Comparison of ENCODE assay signal across 31 cellular contexts in genomic region chr3:176914764-176915163, GRCh38.
DNase-seq lines count a peak whose midpoint lies in the region; TF ChIP-seq lines count a peak whose summit lies in the region.
"Had no signal": no experiment of that assay in that cellular context is flagged by ENCODE, and none has a peak within 500 bp of the region (broad histone marks: within the 10 kb centered on the region; RNA-seq: fewer than 3 reads in every experiment).

No MANE protein-coding gene starts in this region.

- peaks cover 22% of the 10 kb centered on the region for H3K4me1 ChIP-seq in mammary epithelial cell (ENCODE audit: insufficient read depth, low read length)
- H3K4me1 ChIP-seq in breast epithelium = no peaks in the 10 kb centered on the region
- H3K4me1 ChIP-seq: Peyer's patch, psoas muscle, upper lobe of right lung had no signal

- H3K4me2 ChIP-seq in mammary epithelial cell (ENCODE audit: insufficient read depth, low read depth, low read length) = no peak overlapping the region

- peaks cover 7% of the 10 kb centered on the region for H3K27me3 Mint-ChIP-seq in nephron progenitor cell (ENCODE audit: low read depth, poor library complexity)
- H3K27me3 Mint-ChIP-seq in activated CD4-positive, alpha-beta T cell treated with anti-CD3 and anti-CD28 coated beads, Interleukin-2, amount 10 ng/mL, durations not matched to agents 7 days and 5 days = peaks cover 6% of the 10 kb centered on the region
- H3K27me3 Mint-ChIP-seq: activated CD4-positive, alpha-beta T cell treated with anti-CD3 and anti-CD28 coated beads for 36 hours had no signal

- no peaks in the 10 kb centered on the region for H3K9me3 ChIP-seq in mammary epithelial cell (replicated peaks; ENCODE audit: insufficient read depth, low read length)
- H3K9me3 ChIP-seq in breast epithelium = no peaks in the 10 kb centered on the region
- H3K9me3 ChIP-seq: MG63, Peyer's patch, psoas muscle, upper lobe of right lung had no signal

- H3K79me2 ChIP-seq in mammary epithelial cell (ENCODE audit: insufficient read depth, low read length) = no peaks in the 10 kb centered on the region

- H3K27ac ChIP-seq in mammary epithelial cell (ENCODE audit: insufficient read depth, low read depth, low read length) (no peak overlapping the region), breast epithelium (no peak overlapping the region)
- H3K27ac ChIP-seq: Peyer's patch, psoas muscle, upper lobe of right lung had no signal

- POLR2A ChIA-PET in activated CD4-positive, alpha-beta T cell treated with anti-CD3 and anti-CD28 coated beads, Interleukin-2, amount 10 ng/mL, durations not matched to agents 7 days and 5 days (lab: Charles Lee) = no interaction called here

- no peaks in the 10 kb centered on the region for H3K9me3 Mint-ChIP-seq in nephron progenitor cell
- no peaks in the 10 kb centered on the region for H3K9me3 Mint-ChIP-seq in activated CD4-positive, alpha-beta T cell treated with anti-CD3 and anti-CD28 coated beads, Interleukin-2, amount 10 ng/mL, durations not matched to agents 7 days and 5 days
- H3K9me3 Mint-ChIP-seq: activated naive CD4-positive, alpha-beta T cell treated with anti-CD3 and anti-CD28 coated beads, Interleukin-2, amount 50 U/mL, for 72 hours; naive thymus-derived CD4-positive, alpha-beta T cell; T-helper 2 cell treated with Interferon-gamma antibody and Interleukin-4, amounts not matched to agents 5 μg/mL and 100 μg/mL, for 36 hours had no signal

- peak overlapping the region; percentile 86 for H3K27ac Mint-ChIP-seq in nephron progenitor cell
- no peak overlapping the region for H3K27ac Mint-ChIP-seq in activated CD4-positive, alpha-beta T cell treated with anti-CD3 and anti-CD28 coated beads, Interleukin-2, amount 10 ng/mL, durations not matched to agents 7 days and 5 days
- H3K27ac Mint-ChIP-seq: activated CD4-positive, alpha-beta T cell treated with anti-CD3 and anti-CD28 coated beads for 36 hours; CD4-positive, CD25-positive, alpha-beta regulatory T cell; naive thymus-derived CD4-positive, alpha-beta T cell; T-helper 2 cell treated with Interferon-gamma antibody and Interleukin-4, amounts not matched to agents 5 μg/mL and 100 μg/mL, for 36 hours had no signal

- intact Hi-C loops in mammary epithelial cell (cut with micrococcal nuclease) = no loop called here
- intact Hi-C loops in breast epithelium (cut with DNase I; ENCODE audit: low total_unique reads) = no loop called here

- H4K20me1 ChIP-seq in mammary epithelial cell (ENCODE audit: insufficient read depth, low read length) = no peaks in the 10 kb centered on the region

- no peaks in the 10 kb centered on the region for H3K36me3 ChIP-seq in mammary epithelial cell (ENCODE audit: insufficient read depth, low read length)
- no peaks in the 10 kb centered on the region for H3K36me3 ChIP-seq in breast epithelium
- H3K36me3 ChIP-seq: MG63, Peyer's patch, upper lobe of right lung had no signal

- CTCF ChIA-PET in mammary epithelial cell (lab: Charles Lee; ENCODE audit: low non-redundant PET) = no interaction called here
- CTCF ChIA-PET in activated CD4-positive, alpha-beta T cell treated with anti-CD3 and anti-CD28 coated beads, Interleukin-2, amount 10 ng/mL, durations not matched to agents 7 days and 5 days (lab: Charles Lee) = interaction anchor here (0.6 kb wide), 1 partner anchor 352 kb away, joined by 3 read pairs; no protein-coding TSS in a partner anchor

- no peak overlapping the region for H3K4me3 Mint-ChIP-seq in nephron progenitor cell
- H3K4me3 Mint-ChIP-seq in activated CD4-positive, alpha-beta T cell treated with anti-CD3 and anti-CD28 coated beads, Interleukin-2, amount 10 ng/mL, durations not matched to agents 7 days and 5 days = no peak overlapping the region
- H3K4me3 Mint-ChIP-seq: activated CD4-positive, alpha-beta T cell treated with anti-CD3 and anti-CD28 coated beads for 36 hours; CD4-positive, CD25-positive, alpha-beta regulatory T cell; naive thymus-derived CD4-positive, alpha-beta T cell; T-helper 2 cell treated with Interferon-gamma antibody and Interleukin-4, amounts not matched to agents 5 μg/mL and 100 μg/mL, for 36 hours had no signal

- dilution Hi-C loops in mammary epithelial cell (cut with HindIII; ENCODE audit: low sequenced_read_pairs) = loop anchor here (25.0 kb wide), 1 partner anchor 402 kb away; no protein-coding TSS in a partner anchor

- peaks cover 21% of the 10 kb centered on the region for H3K4me1 Mint-ChIP-seq in nephron progenitor cell
- H3K4me1 Mint-ChIP-seq in activated CD4-positive, alpha-beta T cell treated with anti-CD3 and anti-CD28 coated beads, Interleukin-2, amount 10 ng/mL, durations not matched to agents 7 days and 5 days = no peaks in the 10 kb centered on the region
- H3K4me1 Mint-ChIP-seq: activated CD4-positive, alpha-beta T cell treated with anti-CD3 and anti-CD28 coated beads for 36 hours; CD4-positive, CD25-positive, alpha-beta regulatory T cell; naive thymus-derived CD4-positive, alpha-beta T cell had no signal

- TF ChIP-seq CTCF in mammary epithelial cell (conservative IDR thresholded peaks at IDR 0.05 in 1 of 2, IDR thresholded peaks at IDR 0.05 in 1 of 2; ENCODE audit: extremely low read depth in 1 of 2, insufficient read depth in 1 of 2, low read depth in 1 of 2, low read length in 2 of 2) = no peak
- TF ChIP-seq CTCF in breast epithelium (IDR thresholded peaks at IDR 0.05) = no peak
- TF ChIP-seq CTCF in epithelial cell of esophagus (IDR thresholded peaks at IDR 0.05; ENCODE audit: insufficient read depth, low read depth, low read length, missing control alignments) = no peak
- no peak for TF ChIP-seq CTCF in nephron progenitor cell (IDR thresholded peaks at IDR 0.05)
- no peak for TF ChIP-seq CTCF in GM13976 (IDR thresholded peaks at IDR 0.05; ENCODE audit: borderline replicate concordance, control extremely low read depth, extremely low read depth, insufficient read depth, missing control alignments)

- H3K36me3 Mint-ChIP-seq in nephron progenitor cell (ENCODE audit: low read depth) = no peaks in the 10 kb centered on the region
- H3K36me3 Mint-ChIP-seq in activated CD4-positive, alpha-beta T cell treated with anti-CD3 and anti-CD28 coated beads, Interleukin-2, amount 10 ng/mL, durations not matched to agents 7 days and 5 days (ENCODE audit: low read depth) = no peaks in the 10 kb centered on the region
- H3K36me3 Mint-ChIP-seq: activated naive CD4-positive, alpha-beta T cell treated with anti-CD3 and anti-CD28 coated beads, Interleukin-2, amount 50 U/mL, for 72 hours; CD4-positive, CD25-positive, alpha-beta regulatory T cell; naive thymus-derived CD4-positive, alpha-beta T cell had no signal

- in situ Hi-C loops in mammary epithelial cell (cut with MboI; ENCODE audit: low sequenced_read_pairs in 2 of 2) (no loop called here), GM13976 (cut with MboI; ENCODE audit: low sequenced_read_pairs, unreplicated experiment) (no loop called here)

- DNase-seq in mammary epithelial cell (peak; percentile 78), breast epithelium (ENCODE audit: low spot score in 2 of 2) (no peak), epithelial cell of esophagus (ENCODE audit: low read depth) (peak; percentile 96), nephron progenitor cell (no peak), NCI-H2029 treated with DMSO at 0.1 percent for 48 hours (lab: John Stamatoyannopoulos, UW) (no peak), Kasumi-1 (lab: John Stamatoyannopoulos, UW) (no peak), GM13976 (ENCODE audit: low spot score) (no peak)
- no peak for DNase-seq in activated CD4-positive, alpha-beta T cell treated with anti-CD3 and anti-CD28 coated beads, Interleukin-2, amount 10 ng/mL, durations not matched to agents 7 days and 5 days
- DNase-seq: activated CD4-positive, alpha-beta T cell treated with anti-CD3 and anti-CD28 coated beads for 36 hours; AML-193; amygdala; Calu3; CD4-positive, CD25-positive, alpha-beta regulatory T cell; erythroblast; foreskin fibroblast; head of caudate nucleus; KBM-7; kidney; MG63; midbrain; naive thymus-derived CD4-positive, alpha-beta T cell; NCI-H2081; NCI-H345; NCI-H748 treated with DMSO at 0.1 percent for 48 hours; nucleus accumbens; Peyer's patch; psoas muscle; stimulated activated CD4-positive, alpha-beta T cell treated with anti-CD3 and anti-CD28 coated beads, Interleukin-4, amount 100 ng/mL, for 24 hours; upper lobe of right lung had no signal

- H3K4me3 ChIP-seq in mammary epithelial cell (replicated peaks in 1 of 3; ENCODE audit: insufficient read depth in 1 of 3, low read depth in 2 of 3, low read length in 3 of 3) = no peak overlapping the region
- no peak overlapping the region for H3K4me3 ChIP-seq in breast epithelium
- no peak overlapping the region for H3K4me3 ChIP-seq in epithelial cell of esophagus (ENCODE audit: low read length)
- H3K4me3 ChIP-seq: MG63, Peyer's patch, psoas muscle, upper lobe of right lung had no signal

- BruUV-seq in mammary epithelial cell (replicated peaks; lab: Mats Ljungman, UMichigan) = no TSS peak

- no peak for TF ChIP-seq POLR2A in breast epithelium (IDR thresholded peaks at IDR 0.05)

- peak overlapping the region; percentile 18 for H2AFZ ChIP-seq in mammary epithelial cell (ENCODE audit: low read depth, low read length)

- no peak overlapping the region for H3K9ac ChIP-seq in mammary epithelial cell (ENCODE audit: insufficient read depth, low read length)

- WGBS in mammary epithelial cell (ENCODE audit: low coverage, missing lambda C conversion rate) = 44% methylated on average over 1 of the region's 1 CpG

- H3K27me3 ChIP-seq in mammary epithelial cell (ENCODE audit: insufficient read depth, low read length) (no peaks in the 10 kb centered on the region), breast epithelium (no peaks in the 10 kb centered on the region)
- H3K27me3 ChIP-seq: MG63, Peyer's patch, upper lobe of right lung had no signal

Comparison
In these comparisons a context has a peak if more than half of its experiments do, and no peak if none do; other contexts are left out.
1. DNase-seq: peak in mammary epithelial cell (single experiment) and epithelial cell of esophagus (single experiment); none in breast epithelium (0 of 2), nephron progenitor cell (single experiment), NCI-H2029 treated with DMSO at 0.1 percent for 48 hours (single experiment), activated CD4-positive, alpha-beta T cell treated with anti-CD3 and anti-CD28 coated beads, Interleukin-2, amount 10 ng/mL, durations not matched to agents 7 days and 5 days (single experiment), Kasumi-1 (0 of 2) and GM13976 (single experiment).